14 cellular contexts compared by ENCODE assay signal in genomic region chr1:118863688-118864087, GRCh38.
DNase-seq lines count a peak whose midpoint lies in the region; ATAC-seq, FAIRE-seq and TF ChIP-seq lines count a peak whose summit lies in the region.
"Had no signal": no experiment of that assay in that cellular context is flagged by ENCODE, and none has a peak within 500 bp of the region (broad histone marks: within the 10 kb centered on the region; RNA-seq: fewer than 3 reads in every experiment).

No MANE protein-coding gene starts in this region.

- H3K27ac ChIP-seq in HepG2 (ENCODE audit: extremely low read length, insufficient read depth, low read length), result no peak overlapping the region
- H3K27ac ChIP-seq in right lobe of liver, result no peak overlapping the region
- no peak overlapping the region for H3K27ac ChIP-seq in K562 (ENCODE audit: extremely low read depth, low read depth, low read length)
- H3K27ac ChIP-seq in smooth muscle cell (ENCODE audit: low read depth), result peak overlapping the region; percentile 97

- in situ Hi-C loops in HepG2 (cut with HindIII; ENCODE audit: extremely low pct_ligation_motif_present, low pct_unique_long_range_greater_than_20kb) (no loop called here), K562 (cut with MboI) (no loop called here)

- no peaks in the 10 kb centered on the region for H3F3A ChIP-seq in smooth muscle cell (ENCODE audit: low read depth)

- H3K9me3 ChIP-seq in HepG2 (ENCODE audit: low read length) (no peaks in the 10 kb centered on the region), right lobe of liver (no peaks in the 10 kb centered on the region), K562 (replicated peaks; ENCODE audit: control insufficient read depth, insufficient read depth, low read depth, low read length) (no peaks in the 10 kb centered on the region), smooth muscle cell (replicated peaks; ENCODE audit: low read depth) (no peaks in the 10 kb centered on the region)

- BruUV-seq in HepG2 (replicated peaks; lab: Mats Ljungman, UMichigan) (no TSS peak), K562 (replicated peaks; lab: Mats Ljungman, UMichigan) (no TSS peak)

- no peak for TF ChIP-seq POLR2A in HepG2 (IDR thresholded peaks at IDR 0.05; ENCODE audit: insufficient read depth in 1 of 2, low read depth in 2 of 2, low read length in 2 of 2)
- TF ChIP-seq POLR2A in right lobe of liver (IDR thresholded peaks at IDR 0.05), result no peak
- TF ChIP-seq POLR2A in K562 (conservative IDR thresholded peaks at IDR 0.05), result no peak

- DNase-seq in HepG2 (ENCODE audit: low spot score), result no peak
- no peak for DNase-seq in right lobe of liver
- peak; percentile 28 for DNase-seq in RPMI7951 (ENCODE audit: low read depth)
- no peak for DNase-seq in K562 (ENCODE audit: extremely low read depth in 1 of 4, low spot score in 3 of 4)
- DNase-seq in smooth muscle cell (lab: John Stamatoyannopoulos, UW; ENCODE audit: unreplicated experiment), result no peak
- DNase-seq in islet precursor cell, result no peak
- DNase-seq in activated effector memory CD4-positive, alpha-beta T cell treated with Interleukin-2 at 50 U/mL for 16 hours, result no peak
- DNase-seq: C1 segment of cervical spinal cord; CD4-positive, alpha-beta memory T cell; DMS79; H7 had no signal

- H3K4me3 ChIP-seq in HepG2 (replicated peaks in 1 of 3; ENCODE audit: insufficient read depth in 1 of 3, low read depth in 2 of 3, low read length in 3 of 3) (no peak overlapping the region), right lobe of liver (no peak overlapping the region), K562 (no peak overlapping the region), smooth muscle cell (no peak overlapping the region)
- H3K4me3 ChIP-seq: GM23338 had no signal

- H3K4me1 ChIP-seq in HepG2 (ENCODE audit: insufficient read depth, low read length) (peaks cover 16% of the 10 kb centered on the region; the same call in 1 of the 2 replicates), right lobe of liver (no peaks in the 10 kb centered on the region), K562 (replicated peaks in 1 of 2; ENCODE audit: control insufficient read depth in 2 of 2, insufficient read depth in 2 of 2, low read length in 2 of 2) (no peaks in the 10 kb centered on the region; a peak in 1 of 5 replicates), smooth muscle cell (ENCODE audit: low read depth) (no peaks in the 10 kb centered on the region)

- H4K20me1 ChIP-seq in HepG2 (ENCODE audit: insufficient read depth, low read length) (no peaks in the 10 kb centered on the region), K562 (replicated peaks; ENCODE audit: control insufficient read depth, insufficient read depth, low read length) (no peaks in the 10 kb centered on the region), smooth muscle cell (ENCODE audit: low read depth) (no peaks in the 10 kb centered on the region)

- H3K9ac ChIP-seq in HepG2 (ENCODE audit: insufficient read depth, low read depth, low read length) (no peak overlapping the region), K562 (ENCODE audit: insufficient read depth in 1 of 2, low read depth in 2 of 2, low read length in 2 of 2) (no peak overlapping the region), smooth muscle cell (ENCODE audit: low read depth) (no peak overlapping the region)

- H3K9me1 ChIP-seq in K562 (ENCODE audit: control insufficient read depth, insufficient read depth, low read length), result no peaks in the 10 kb centered on the region

- H3K36me3 ChIP-seq in HepG2 (replicated peaks in 1 of 2; ENCODE audit: control insufficient read depth in 1 of 2, insufficient read depth in 2 of 2, low read length in 2 of 2) (no peaks in the 10 kb centered on the region), right lobe of liver (no peaks in the 10 kb centered on the region), K562 (ENCODE audit: control insufficient read depth, insufficient read depth, low read length) (no peaks in the 10 kb centered on the region), smooth muscle cell (ENCODE audit: low read depth) (no peaks in the 10 kb centered on the region)

- H3K79me2 ChIP-seq in HepG2 (ENCODE audit: insufficient read depth, low read length), result no peaks in the 10 kb centered on the region
- H3K79me2 ChIP-seq in K562 (ENCODE audit: control insufficient read depth, insufficient read depth, low read length), result no peaks in the 10 kb centered on the region
- H3K79me2 ChIP-seq in smooth muscle cell (ENCODE audit: low read depth), result no peaks in the 10 kb centered on the region

- POLR2A ChIA-PET in HepG2 (lab: Yijun Ruan, JAX) (no interaction called here), K562 (lab: Yijun Ruan, JAX) (no interaction called here)

- peak overlapping the region; percentile 20; the same call in 1 of the 2 replicates for H3K4me2 ChIP-seq in HepG2 (ENCODE audit: low read depth, low read length)
- no peak overlapping the region for H3K4me2 ChIP-seq in K562 (ENCODE audit: insufficient read depth, low read length)
- no peak overlapping the region for H3K4me2 ChIP-seq in smooth muscle cell
- H3K4me2 ChIP-seq: GM23338 had no signal

- intact Hi-C loops in HepG2 (cut with micrococcal nuclease; ENCODE audit: unreplicated experiment), result loop anchor here (1.0 to 5.0 kb wide), 2 partner anchors 37 to 149 kb away; no protein-coding TSS in a partner anchor
- intact Hi-C loops in right lobe of liver (cut with DNase I), result no loop called here
- intact Hi-C loops in K562 (cut with micrococcal nuclease), result no loop called here

- TF ChIP-seq RAD21 in HepG2 (CRISPR knock-in tag; IDR thresholded peaks at IDR 0.05), result no peak
- no peak for TF ChIP-seq RAD21 in K562 (CRISPR knock-in tag; conservative IDR thresholded peaks at IDR 0.05 in 1 of 2, IDR thresholded peaks at IDR 0.05 in 1 of 2)

- H3K27me3 ChIP-seq in HepG2 (ENCODE audit: control insufficient read depth in 1 of 2, insufficient read depth in 2 of 2, low read length in 2 of 2), result no peaks in the 10 kb centered on the region
- no peaks in the 10 kb centered on the region for H3K27me3 ChIP-seq in right lobe of liver
- no peaks in the 10 kb centered on the region for H3K27me3 ChIP-seq in K562 (ENCODE audit: control insufficient read depth in 2 of 2, insufficient read depth in 2 of 2, low read length in 2 of 2)
- H3K27me3 ChIP-seq in smooth muscle cell (ENCODE audit: low read depth), result no peaks in the 10 kb centered on the region

- no peak for TF ChIP-seq CTCF in HepG2 (CRISPR knock-in tag; IDR thresholded peaks at IDR 0.05)
- TF ChIP-seq CTCF in right lobe of liver (IDR thresholded peaks at IDR 0.05), result no peak
- TF ChIP-seq CTCF in K562 (IDR thresholded peaks at IDR 0.05 in 2 of 3, conservative IDR thresholded peaks at IDR 0.05 in 1 of 3; ENCODE audit: insufficient read depth in 2 of 3, low read depth in 1 of 3, low read length in 3 of 3), result no peak
- TF ChIP-seq CTCF in smooth muscle cell (IDR thresholded peaks at IDR 0.05; ENCODE audit: borderline replicate concordance, insufficient read depth, poor library complexity, severe bottlenecking), result no peak

- no peak for FAIRE-seq in HepG2 (lab: Jason Lieb, UNC)
- no peak for FAIRE-seq in K562 (lab: Jason Lieb, UNC)
- FAIRE-seq: GM12891 had no signal

- TF ChIP-seq EP300 in HepG2 (IDR thresholded peaks at IDR 0.05; ENCODE audit: low read depth in 2 of 2, low read length in 2 of 2), result no peak
- no peak for TF ChIP-seq EP300 in HepG2 (CRISPR knock-in tag; IDR thresholded peaks at IDR 0.05; ENCODE audit: borderline replicate concordance)
- no peak for TF ChIP-seq EP300 in K562 (IDR thresholded peaks at IDR 0.05; ENCODE audit: low read length)

- WGBS in HepG2 (ENCODE audit: low lambda C conversion rate), result 39% methylated on average over 3 of the region's 3 CpGs
- 100% methylated on average over 1 of the region's 3 CpGs for WGBS in right lobe of liver (ENCODE audit: insufficient coverage, low coverage, low lambda C conversion rate, missing lambda C conversion rate)
- WGBS in K562 (ENCODE audit: insufficient coverage, low coverage, missing lambda C conversion rate), result 0% methylated on average over 3 of the region's 3 CpGs
- 85% methylated on average over 3 of the region's 3 CpGs for WGBS in smooth muscle cell (ENCODE audit: low lambda C conversion rate)

- CTCF ChIA-PET in HepG2 (lab: Yijun Ruan, JAX; ENCODE audit: low intra/inter-chr PET ratio, low total read pairs), result no interaction called here
- CTCF ChIA-PET in K562 (lab: Yijun Ruan, JAX; ENCODE audit: low intra/inter-chr PET ratio), result no interaction called here

- ATAC-seq in HepG2, result no peak
- ATAC-seq in right lobe of liver, result no peak
- ATAC-seq in K562, result no peak
- no peak for ATAC-seq in HG03457 (IDR thresholded peaks at IDR 0.05; ENCODE audit: unreplicated experiment)
- ATAC-seq: GM23338 had no signal

- no peak overlapping the region for H2AFZ ChIP-seq in HepG2 (ENCODE audit: low read length)
- no peak overlapping the region for H2AFZ ChIP-seq in K562 (ENCODE audit: low read depth, low read length)
- H2AFZ ChIP-seq in smooth muscle cell (ENCODE audit: low read depth), result no peak overlapping the region
- H2AFZ ChIP-seq: GM23338 had no signal

TF ChIP-seq in HepG2, 621 proteins besides CTCF, POLR2A, EP300 and RAD21 (continues in another document):
- TF ChIP-seq ZNF75D (CRISPR knock-in tag; IDR thresholded peaks at IDR 0.05; ENCODE audit: borderline replicate concordance) (no peak), ZNF18 (CRISPR knock-in tag; IDR thresholded peaks at IDR 0.05; ENCODE audit: insufficient replicate concordance) (no peak)

TF ChIP-seq in K562, 482 proteins besides CTCF, POLR2A, EP300 and RAD21:
- TF ChIP-seq HES1 (IDR thresholded peaks at IDR 0.05; ENCODE audit: low read depth) (no peak), SPI1 (IDR thresholded peaks at IDR 0.05; ENCODE audit: borderline replicate concordance, low read depth, low read length) (peak; percentile 70; the same call in 1 of the 2 replicates)
